Comparison of ENCODE assay signal across 20 cellular contexts in the genomic region with DNA sequence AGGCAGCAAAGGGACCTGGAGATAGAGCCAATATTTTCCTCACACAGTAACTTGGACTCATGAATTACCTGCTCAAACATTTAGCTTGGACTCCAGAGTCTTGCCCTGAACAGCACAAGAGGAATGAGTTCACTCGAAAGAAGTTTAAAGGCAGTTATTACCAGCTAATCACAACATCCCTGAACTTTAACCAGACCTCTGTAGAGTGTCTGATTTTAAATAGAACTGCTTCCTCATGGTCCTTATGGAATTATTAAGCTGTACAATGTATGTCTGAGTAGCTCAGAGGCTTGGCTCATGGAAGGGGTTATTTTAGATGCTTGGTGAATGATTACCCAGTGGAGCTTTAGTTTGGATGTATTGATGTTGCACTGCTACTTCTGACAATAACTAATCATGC.
"Had no signal": no experiment of that assay in that cellular context is flagged by ENCODE, and none has a peak within 500 bp of the region (broad histone marks: within the 10 kb centered on the region; RNA-seq: fewer than 3 reads in every experiment).

No MANE protein-coding gene starts in this region.

- H3K27me3 ChIP-seq: foreskin keratinocyte, suprapubic skin, upper lobe of left lung had no signal

- H3K36me3 ChIP-seq: suprapubic skin, upper lobe of left lung had no signal

- H3K4me1 ChIP-seq: suprapubic skin, upper lobe of left lung had no signal

- H3K36me3 Mint-ChIP-seq: activated naive CD8-positive, alpha-beta T cell treated with anti-CD3 and anti-CD28 coated beads for 36 hours; immature natural killer cell had no signal

- H3K9me3 ChIP-seq: suprapubic skin, upper lobe of left lung had no signal

- H3K27ac Mint-ChIP-seq: activated naive CD8-positive, alpha-beta T cell treated with anti-CD3 and anti-CD28 coated beads for 36 hours; activated T-cell treated with anti-CD3 and anti-CD28 coated beads, Interleukin-2, amount 50 U/mL, for 24 hours; activated T-helper 17 cell treated with anti-CD3 and anti-CD28 coated beads, Interleukin-2, amount 50 U/mL, for 72 hours; immature natural killer cell; stimulated activated naive CD8-positive, alpha-beta T cell treated with anti-CD3 and anti-CD28 coated beads, Interleukin-15, Interleukin-2, amounts not matched to agents 100 ng/mL and 50 ng/mL, for 24 hours had no signal

- H3K4me3 Mint-ChIP-seq: activated naive CD8-positive, alpha-beta T cell treated with anti-CD3 and anti-CD28 coated beads for 36 hours; activated T-cell treated with anti-CD3 and anti-CD28 coated beads, Interleukin-2, amount 50 U/mL, for 24 hours; activated T-helper 17 cell treated with anti-CD3 and anti-CD28 coated beads, Interleukin-2, amount 50 U/mL, for 72 hours; immature natural killer cell; stimulated activated naive CD8-positive, alpha-beta T cell treated with anti-CD3 and anti-CD28 coated beads, Interleukin-15, Interleukin-2, amounts not matched to agents 100 ng/mL and 50 ng/mL, for 24 hours had no signal

- H3K4me1 Mint-ChIP-seq: activated naive CD8-positive, alpha-beta T cell treated with anti-CD3 and anti-CD28 coated beads for 36 hours; activated T-helper 17 cell treated with anti-CD3 and anti-CD28 coated beads, Interleukin-2, amount 50 U/mL, for 72 hours; immature natural killer cell had no signal

- ATAC-seq: activated T-helper 17 cell treated with anti-CD3 and anti-CD28 coated beads, Interleukin-2, amount 50 U/mL, for 72 hours; left ventricle myocardium superior; SK-N-SH treated with all-trans-retinoic acid at 6 μM for 48 hours had no signal

- H3K4me3 ChIP-seq: coronary artery, suprapubic skin, upper lobe of left lung had no signal

- H3K9me3 Mint-ChIP-seq: activated naive CD8-positive, alpha-beta T cell treated with anti-CD3 and anti-CD28 coated beads for 36 hours; activated T-cell treated with anti-CD3 and anti-CD28 coated beads, Interleukin-2, amount 50 U/mL, for 24 hours; activated T-helper 17 cell treated with anti-CD3 and anti-CD28 coated beads, Interleukin-2, amount 50 U/mL, for 72 hours; immature natural killer cell; stimulated activated naive CD8-positive, alpha-beta T cell treated with anti-CD3 and anti-CD28 coated beads, Interleukin-15, Interleukin-2, amounts not matched to agents 100 ng/mL and 50 ng/mL, for 24 hours had no signal

- DNase-seq: activated CD4-positive, alpha-beta T cell treated with anti-CD3 and anti-CD28 coated beads for 1 hour; activated CD4-positive, alpha-beta T cell treated with anti-CD3 and anti-CD28 coated beads, Interleukin-2, amount 50 U/mL, for 4 hours; activated CD8-positive, alpha-beta memory T cell treated with anti-CD3 and anti-CD28 coated beads for 24 hours; activated CD8-positive, alpha-beta memory T cell treated with anti-CD3 and anti-CD28 coated beads, Interleukin-2, amount 50 U/mL, for 4 hours; activated naive CD4-positive, alpha-beta T cell; activated naive CD8-positive, alpha-beta T cell treated with anti-CD3 and anti-CD28 coated beads for 36 hours; activated T-cell treated with anti-CD3 and anti-CD28 coated beads, Interleukin-2, amount 50 U/mL, for 24 hours; immature natural killer cell; kidney glomerular epithelial cell; left ventricle myocardium superior; occipital lobe; SIG-M5; stimulated activated CD4-positive, alpha-beta T cell treated with anti-CD3 and anti-CD28 coated beads, Interleukin-4, amount 100 ng/mL, for 4 hours; upper lobe of left lung had no signal

- H3K27me3 Mint-ChIP-seq: activated naive CD8-positive, alpha-beta T cell treated with anti-CD3 and anti-CD28 coated beads for 36 hours had no signal

- H3K27ac ChIP-seq: coronary artery, foreskin keratinocyte, suprapubic skin, upper lobe of left lung had no signal
